In genomic region chr11:112172362-112172994, GRCh38 we compare ENCODE assay signal across 14 cellular contexts. TPM values are rescaled to one million over a fixed set of nuclear protein-coding genes. Genes with fewer than 3 reads are reported as not detected.
DNase-seq lines count a peak whose midpoint lies in the region; ATAC-seq, FAIRE-seq and TF ChIP-seq lines count a peak whose summit lies in the region.
"Had no signal": no experiment of that assay in that cellular context is flagged by ENCODE, and none has a peak within 500 bp of the region (broad histone marks: within the 10 kb centered on the region; RNA-seq: fewer than 3 reads in every experiment).

No MANE protein-coding gene starts in this region.

- TF ChIP-seq RAD21 in GM12878 (IDR thresholded peaks at IDR 0.05; ENCODE audit: insufficient read depth, low read depth, low read length): no peak

- H3K9ac ChIP-seq in GM12878 (ENCODE audit: control insufficient read depth, insufficient read depth, low read length): no peak overlapping the region

- peak; percentile 73 for ATAC-seq in GM18868 (IDR thresholded peaks at IDR 0.05; ENCODE audit: unreplicated experiment)
- peak; percentile 66 for ATAC-seq in HG03060 (IDR thresholded peaks at IDR 0.05; ENCODE audit: low read depth, unreplicated experiment)
- peak; percentile 79 for ATAC-seq in GM12878
- ATAC-seq in HG02588 (IDR thresholded peaks at IDR 0.05; ENCODE audit: unreplicated experiment): no peak
- ATAC-seq: naive thymus-derived CD8-positive, alpha-beta T cell had no signal

- SMC1A ChIA-PET in GM12878 (lab: Charles Lee; ENCODE audit: uncharacterized antibody, unreplicated experiment): interaction anchor here (0.7 to 1.3 kb wide), 6 partner anchors 13 to 62 kb away, joined by 3 read pairs; no protein-coding TSS in a partner anchor

- peak; percentile 10 to 43; a peak in 2 of 4 replicates for TF ChIP-seq EP300 in GM12878 (IDR thresholded peaks at IDR 0.05; ENCODE audit: borderline replicate concordance in 1 of 2, control insufficient read depth in 1 of 2, low read depth in 2 of 2, low read length in 2 of 2)

- H3K4me3 Mint-ChIP-seq in endothelial cell (ENCODE audit: unreplicated experiment): no peak overlapping the region
- H3K4me3 Mint-ChIP-seq: CD14-positive monocyte; naive thymus-derived CD8-positive, alpha-beta T cell had no signal

- no peaks in the 10 kb centered on the region for H3K36me3 Mint-ChIP-seq in endothelial cell (ENCODE audit: low read depth, unreplicated experiment)
- H3K36me3 Mint-ChIP-seq: CD14-positive monocyte; naive thymus-derived CD8-positive, alpha-beta T cell had no signal

- H3K4me2 ChIP-seq in GM12878 (ENCODE audit: control insufficient read depth, insufficient read depth): no peak overlapping the region

- H3K4me1 Mint-ChIP-seq in endothelial cell (ENCODE audit: unreplicated experiment): peaks cover 3% of the 10 kb centered on the region

- no peaks in the 10 kb centered on the region for H3K79me2 ChIP-seq in GM12878 (ENCODE audit: control insufficient read depth, insufficient read depth, low read length)

- no peaks in the 10 kb centered on the region for H3K9me3 ChIP-seq in GM12878 (replicated peaks; ENCODE audit: control insufficient read depth, insufficient read depth, low read length)
- H3K9me3 ChIP-seq: colonic mucosa, tibial artery had no signal

- no peaks in the 10 kb centered on the region for H3K9me3 Mint-ChIP-seq in endothelial cell (ENCODE audit: unreplicated experiment)
- H3K9me3 Mint-ChIP-seq: naive thymus-derived CD8-positive, alpha-beta T cell had no signal

- no peaks in the 10 kb centered on the region; a peak in 1 of 4 replicates for H3K27me3 ChIP-seq in GM12878 (replicated peaks in 1 of 2; ENCODE audit: control insufficient read depth in 2 of 2, insufficient read depth in 2 of 2, low read length in 1 of 2)
- H3K27me3 ChIP-seq: colonic mucosa, tibial artery had no signal

- no TSS peak for BruUV-seq in GM12878 (replicated peaks; lab: Mats Ljungman, UMichigan)

- no peaks in the 10 kb centered on the region for H4K20me1 ChIP-seq in GM12878 (ENCODE audit: control insufficient read depth, insufficient read depth)

- CTCF ChIA-PET in GM12878 (lab: Yijun Ruan, JAX): interaction anchor here (0.5 to 1.0 kb wide), 3 partner anchors 20 to 108 kb away, joined by 3 to 5 read pairs (median 3); no protein-coding TSS in a partner anchor

- WGBS in GM12878 (ENCODE audit: insufficient coverage, insufficient replicate concordance, low lambda C conversion rate, missing lambda C conversion rate): 4% methylated on average over 2 of the region's 2 CpGs

- H3K27ac ChIP-seq in GM12878 (ENCODE audit: control insufficient read depth, insufficient read depth): no peak overlapping the region
- H3K27ac ChIP-seq: colonic mucosa, tibial artery had no signal

- no peak overlapping the region for H2AFZ ChIP-seq in GM12878 (ENCODE audit: control insufficient read depth, low read depth, low read length)

- peaks cover 1% of the 10 kb centered on the region for H3K27me3 Mint-ChIP-seq in endothelial cell (ENCODE audit: unreplicated experiment)

- no peak for FAIRE-seq in GM12878 (lab: Jason Lieb, UNC)

- H3K27ac Mint-ChIP-seq in endothelial cell (ENCODE audit: unreplicated experiment): no peak overlapping the region
- H3K27ac Mint-ChIP-seq: CD14-positive monocyte; naive thymus-derived CD8-positive, alpha-beta T cell had no signal

- H3K4me3 ChIP-seq in GM12878: no peak overlapping the region
- H3K4me3 ChIP-seq: colonic mucosa, tibial artery had no signal

- RAD21 ChIA-PET in GM12878 (lab: Charles Lee; ENCODE audit: unreplicated experiment): no interaction called here

- H3K4me1 ChIP-seq in GM12878 (ENCODE audit: control insufficient read depth, insufficient read depth, low read length): no peaks in the 10 kb centered on the region
- H3K4me1 ChIP-seq: colonic mucosa had no signal

- in situ Hi-C loops in GM12878 (cut with MboI): no loop called here

- TF ChIP-seq CTCF in GM12878 (IDR thresholded peaks at IDR 0.05 in 2 of 3, conservative IDR thresholded peaks at IDR 0.05 in 1 of 3; ENCODE audit: control insufficient read depth in 2 of 3, extremely low read depth in 1 of 3, insufficient read depth in 1 of 3, low read depth in 3 of 3, low read length in 3 of 3) (no peak), endothelial cell (IDR thresholded peaks at IDR 0.05; ENCODE audit: unreplicated experiment) (no peak)

- H3K36me3 ChIP-seq in GM12878 (ENCODE audit: control insufficient read depth in 2 of 2, insufficient read depth in 2 of 2, low read length in 1 of 2): no peaks in the 10 kb centered on the region
- H3K36me3 ChIP-seq: colonic mucosa, tibial artery had no signal

- intact Hi-C loops in GM12878 (cut with micrococcal nuclease; ENCODE audit: unreplicated experiment): loop anchor here (10.0 kb wide), 2 partner anchors 158 to 238 kb away; partner anchors contain the start of gene DIXDC1

- peak; percentile 23 for DNase-seq in AG08396 (ENCODE audit: low spot score)
- no peak for DNase-seq in GM12878 (ENCODE audit: low read depth, low spot score)
- no peak for DNase-seq in central memory CD4-positive, alpha-beta T cell
- DNase-seq in endothelial cell (ENCODE audit: low spot score): no peak
- DNase-seq in NCI-H2107 treated with DMSO at 0.1 percent for 48 hours (lab: John Stamatoyannopoulos, UW; ENCODE audit: unreplicated experiment): no peak
- DNase-seq: activated T-cell treated with anti-CD3 and anti-CD28 coated beads, Interleukin-2, amount 50 U/mL, for 1 hour; colonic mucosa; naive thymus-derived CD8-positive, alpha-beta T cell; NCI-H1092 treated with DMSO at 0.1 percent for 48 hours; tibial artery had no signal

- POLR2A ChIA-PET in GM12878 (lab: Charles Lee): interaction anchor here (0.7 kb wide), 1 partner anchor 53 kb away, joined by 4 read pairs; no protein-coding TSS in a partner anchor

- TF ChIP-seq POLR2A in GM12878 (IDR thresholded peaks at IDR 0.05; ENCODE audit: low read depth, low read length): no peak

RNA-seq across cellular contexts. Expression of gene BCO2, which starts 2.8 kb away (rescaled TPM):
- total RNA-seq in GM12878 (2013; cell fraction: nucleolus; rRNA removed): 8.0 and 11.3 TPM in 2 replicates
- 0.51 and 0.54 TPM in 2 replicates for total RNA-seq in GM12878 (2014; rRNA removed)
- 0.63 and 0.74 TPM in 2 replicates for total RNA-seq in GM12878 (2014; rRNA removed; fragmentation: Illumina TruSeq; extraction: Trizol)
- 0.51 and 0.56 TPM in 2 replicates for total RNA-seq in GM12878 (2021)
- 1.0 TPM for polyA plus RNA-seq in GM12878 (2011; ENCODE audit: low read depth)
- 1.0 and 2.4 TPM in 2 replicates for polyA plus RNA-seq in GM12878 (2011; rRNA removed)
- 0.24 and 0.30 TPM in 2 replicates for polyA plus RNA-seq in GM12878 (2011; cell fraction: cytosol; rRNA removed)
- 2.5 TPM in 2 replicates for polyA plus RNA-seq in GM12878 (2011; cell fraction: nucleus; rRNA removed)
- 0.60 and 1.0 TPM in 2 replicates for polyA plus RNA-seq in GM12878 (2012)
- polyA plus RNA-seq in GM12878 (2014; fragmentation: Illumina TruSeq; extraction: Trizol): 0.13 and 0.62 TPM in 2 replicates
- polyA plus RNA-seq in GM12878 (2014; fragmentation: Nextera tagmentation; extraction: Ambion mirVana): under 1 TPM; 0.29 to 0.42 TPM
- polyA plus RNA-seq in GM12878 (2014; rRNA removed): 0.77 and 1.7 TPM in 2 replicates
- polyA plus RNA-seq in GM12878 (2016; fragmentation: Nextera tagmentation; extraction: Ambion mirVana): under 1 TPM; 0.53 to 0.70 TPM
- 0.36 and 0.51 TPM in 2 replicates for polyA minus RNA-seq in GM12878 (2011; rRNA and poly(A)+ RNA removed)
- not detected in 2 replicates for polyA minus RNA-seq in GM12878 (2011; cell fraction: cytosol; rRNA and poly(A)+ RNA removed)
- 0.48 and 2.1 TPM in 2 replicates for polyA minus RNA-seq in GM12878 (2011; cell fraction: nucleus; rRNA and poly(A)+ RNA removed)
- 2.6 TPM for total RNA-seq in endothelial cell (ENCODE audit: unreplicated experiment)
- polyA plus RNA-seq: naive thymus-derived CD8-positive, alpha-beta T cell had no signal

RNA-seq across cellular contexts. Expression of gene TEX12, which starts 5.3 kb away (rescaled TPM):
- 1.1 and 2.4 TPM in 2 replicates for total RNA-seq in GM12878 (2013; cell fraction: nucleolus; rRNA removed)
- total RNA-seq in GM12878 (2014; rRNA removed) (0.16 TPM in 1 of 2 replicates, not detected in the other), GM12878 (2014; rRNA removed; fragmentation: Illumina TruSeq; extraction: Trizol) (0.18 and 0.41 TPM in 2 replicates), GM12878 (2021) (0.51 TPM in 1 of 2 replicates, not detected in the other), endothelial cell (ENCODE audit: unreplicated experiment) (not detected)
- not detected for polyA plus RNA-seq in GM12878 (2011; ENCODE audit: low read depth)
- polyA plus RNA-seq in GM12878 (2011; rRNA removed) (0.11 and 0.27 TPM in 2 replicates), GM12878 (2014; fragmentation: Illumina TruSeq; extraction: Trizol) (0.50 and 1.1 TPM in 2 replicates), GM12878 (2014; fragmentation: Nextera tagmentation; extraction: Ambion mirVana) (1 to 10 TPM in 1 of 2 experiments, under 1 TPM in 1; 0.79 to 1.3 TPM), GM12878 (2014; rRNA removed) (0.14 and 0.29 TPM in 2 replicates), GM12878 (2016; fragmentation: Nextera tagmentation; extraction: Ambion mirVana) (under 1 TPM; 0.28 to 0.68 TPM)
- polyA plus RNA-seq in GM12878 (2011; cell fraction: cytosol; rRNA removed): 0.07 TPM in 1 of 2 replicates, not detected in the other
- 0.13 and 0.19 TPM in 2 replicates for polyA plus RNA-seq in GM12878 (2011; cell fraction: nucleus; rRNA removed)
- polyA plus RNA-seq in GM12878 (2012): 0.32 TPM in 1 of 2 replicates, not detected in the other
- not detected in 2 replicates for polyA minus RNA-seq in GM12878 (2011; rRNA and poly(A)+ RNA removed)
- polyA minus RNA-seq in GM12878 (2011; cell fraction: cytosol; rRNA and poly(A)+ RNA removed): not detected in 2 replicates
- 0.38 TPM in 1 of 2 replicates, not detected in the other for polyA minus RNA-seq in GM12878 (2011; cell fraction: nucleus; rRNA and poly(A)+ RNA removed)
- polyA plus RNA-seq: CD14-positive monocyte; naive thymus-derived CD8-positive, alpha-beta T cell had no signal

RNA-seq across cellular contexts. Expression of gene IL18, which starts 8.6 kb away (rescaled TPM):
- total RNA-seq in GM12878 (2013; cell fraction: nucleolus; rRNA removed): not detected in 2 replicates
- total RNA-seq in GM12878 (2014; rRNA removed): 0.11 and 0.17 TPM in 2 replicates
- 0.32 and 0.40 TPM in 2 replicates for total RNA-seq in GM12878 (2014; rRNA removed; fragmentation: Illumina TruSeq; extraction: Trizol)
- total RNA-seq in GM12878 (2021): 0.21 and 0.24 TPM in 2 replicates
- polyA plus RNA-seq in GM12878 (2011; ENCODE audit: low read depth): 0.66 TPM
- 0.12 TPM in 1 of 2 replicates, not detected in the other for polyA plus RNA-seq in GM12878 (2011; rRNA removed)
- not detected in 2 replicates for polyA plus RNA-seq in GM12878 (2011; cell fraction: cytosol; rRNA removed)
- polyA plus RNA-seq in GM12878 (2011; cell fraction: nucleus; rRNA removed): not detected in 2 replicates
- polyA plus RNA-seq in GM12878 (2012): 0.65 and 1.2 TPM in 2 replicates
- 0.38 TPM in 1 of 2 replicates, not detected in the other for polyA plus RNA-seq in GM12878 (2014; fragmentation: Illumina TruSeq; extraction: Trizol)
- under 1 TPM; 0.40 to 0.42 TPM for polyA plus RNA-seq in GM12878 (2014; fragmentation: Nextera tagmentation; extraction: Ambion mirVana)
- polyA plus RNA-seq in GM12878 (2014; rRNA removed): 0.27 and 0.34 TPM in 2 replicates
- polyA plus RNA-seq in GM12878 (2016; fragmentation: Nextera tagmentation; extraction: Ambion mirVana): under 1 TPM; 0.15 to 0.19 TPM
- polyA minus RNA-seq in GM12878 (2011; rRNA and poly(A)+ RNA removed): not detected in 2 replicates
- polyA minus RNA-seq in GM12878 (2011; cell fraction: cytosol; rRNA and poly(A)+ RNA removed): not detected in 2 replicates
- not detected in 2 replicates for polyA minus RNA-seq in GM12878 (2011; cell fraction: nucleus; rRNA and poly(A)+ RNA removed)
- 0.90 TPM for total RNA-seq in endothelial cell (ENCODE audit: unreplicated experiment)
- total RNA-seq: naive thymus-derived CD8-positive, alpha-beta T cell had no signal

RNA-seq across cellular contexts. Expression of gene PTS, which starts 53.8 kb away (rescaled TPM):
- total RNA-seq in GM12878 (2013; cell fraction: nucleolus; rRNA removed): 43.8 and 49.1 TPM in 2 replicates
- total RNA-seq in GM12878 (2014; rRNA removed) (11.7 and 16.9 TPM in 2 replicates), GM12878 (2014; rRNA removed; fragmentation: Illumina TruSeq; extraction: Trizol) (13.1 and 13.2 TPM in 2 replicates), GM12878 (2021) (12.3 and 14.0 TPM in 2 replicates), endothelial cell (ENCODE audit: unreplicated experiment) (40.1 TPM)
- polyA plus RNA-seq in GM12878 (2011; ENCODE audit: low read depth): 6.2 TPM
- polyA plus RNA-seq in GM12878 (2011; rRNA removed) (15.0 and 20.2 TPM in 2 replicates), GM12878 (2014; fragmentation: Illumina TruSeq; extraction: Trizol) (11.9 and 12.4 TPM in 2 replicates), GM12878 (2014; fragmentation: Nextera tagmentation; extraction: Ambion mirVana) (10 to 100 TPM; 45.0 to 47.6 TPM), GM12878 (2014; rRNA removed) (15.5 and 15.9 TPM in 2 replicates), GM12878 (2016; fragmentation: Nextera tagmentation; extraction: Ambion mirVana) (10 to 100 TPM; 39.4 to 40.3 TPM)
- 6.8 and 7.3 TPM in 2 replicates for polyA plus RNA-seq in GM12878 (2011; cell fraction: cytosol; rRNA removed)
- polyA plus RNA-seq in GM12878 (2011; cell fraction: nucleus; rRNA removed): 11.8 and 13.1 TPM in 2 replicates
- polyA plus RNA-seq in GM12878 (2012): 9.4 and 13.9 TPM in 2 replicates
- polyA minus RNA-seq in GM12878 (2011; rRNA and poly(A)+ RNA removed): 9.4 and 13.6 TPM in 2 replicates
- 1.9 and 4.0 TPM in 2 replicates for polyA minus RNA-seq in GM12878 (2011; cell fraction: cytosol; rRNA and poly(A)+ RNA removed)
- 9.2 and 17.0 TPM in 2 replicates for polyA minus RNA-seq in GM12878 (2011; cell fraction: nucleus; rRNA and poly(A)+ RNA removed)
